ENCODE assay signal across 1 cellular context in the genomic region with DNA sequence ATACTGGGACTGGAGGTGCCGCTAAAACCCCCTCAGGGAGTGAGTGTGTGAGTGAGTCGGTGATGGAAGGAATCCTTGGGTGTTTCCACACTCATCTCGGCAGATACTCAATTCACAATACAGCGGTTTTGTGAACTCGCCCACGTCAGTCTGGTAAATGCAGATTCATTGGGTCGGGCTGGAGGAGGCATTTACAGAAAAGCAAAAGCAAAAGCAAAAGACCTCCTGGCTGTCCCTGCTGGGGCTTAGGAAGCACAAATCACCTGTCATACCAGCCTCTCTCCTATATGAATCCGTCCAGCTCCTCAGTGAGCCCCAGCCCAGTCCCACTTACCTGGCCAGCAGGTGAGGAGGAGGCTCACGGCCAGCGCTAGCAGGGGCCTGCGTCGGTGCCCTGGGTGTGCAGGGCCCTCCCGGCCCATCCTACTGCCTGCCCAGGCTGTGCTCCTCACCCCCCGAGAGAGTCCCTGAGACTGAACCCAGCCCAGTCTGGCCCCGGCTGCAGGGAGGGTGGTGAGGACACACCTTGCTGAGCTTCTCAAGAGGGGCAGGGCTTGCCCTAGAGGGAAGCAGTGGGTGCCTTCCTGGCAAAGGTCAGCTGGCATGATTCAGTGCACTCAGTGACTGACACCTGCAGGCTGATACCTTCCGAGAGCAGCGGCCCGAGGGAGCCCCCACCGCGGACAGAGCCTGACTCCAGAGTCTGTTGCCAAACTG.
TF ChIP-seq lines count a peak whose summit lies in the region.

A gene (minus strand): TSS at position 475 of the 717 bp plus-strand sequence.

TF ChIP-seq in H1, 55 proteins besides CTCF, POLR2A, EP300 and RAD21:
- TF ChIP-seq SP2 (IDR thresholded peaks at IDR 0.05; ENCODE audit: low read length) (no peak), KDM5A (IDR thresholded peaks at IDR 0.05; ENCODE audit: low read length) (no peak), CHD2 (IDR thresholded peaks at IDR 0.05; ENCODE audit: low read length) (no peak), EZH2 (IDR thresholded peaks at IDR 0.05; ENCODE audit: low read depth, low read length, severe bottlenecking) (no peak), CBX5 (IDR thresholded peaks at IDR 0.05; ENCODE audit: low read depth, low read length) (no peak), POLR2AphosphoS5 (IDR thresholded peaks at IDR 0.05; ENCODE audit: low read depth, low read length) (no peak), CREB1 (IDR thresholded peaks at IDR 0.05) (no peak), RNF2 (IDR thresholded peaks at IDR 0.05; ENCODE audit: borderline replicate concordance, low read depth, low read length, missing control alignments, poor library complexity, severe bottlenecking) (no peak), TEAD4 (IDR thresholded peaks at IDR 0.05; ENCODE audit: low read depth, low read length) (no peak)
